Comparison of ENCODE assay signal across 8 cellular contexts in genomic region chr20:5120189-5120484, GRCh38. TPM values are rescaled to one million over a fixed set of nuclear protein-coding genes. Genes with fewer than 3 reads are reported as not detected.
A peak's percentile ranks its signal among the peaks of the same experiment; 100 is the strongest.
DNase-seq lines count a peak whose midpoint lies in the region; ATAC-seq and TF ChIP-seq lines count a peak whose summit lies in the region.

No MANE protein-coding gene starts in this region.

- no peak for TF ChIP-seq POLR2A in right lobe of liver (IDR thresholded peaks at IDR 0.05)

- H3K4me3 Mint-ChIP-seq in activated T-cell treated with anti-CD3 and anti-CD28 coated beads, Interleukin-2, amount 50 U/mL, for 4 hours: peak overlapping the region; percentile 95

- H3K27me3 ChIP-seq in ascending aorta (no peaks in the 10 kb centered on the region), right lobe of liver (no peaks in the 10 kb centered on the region), tibial artery (no peaks in the 10 kb centered on the region)

- intact Hi-C loops in ascending aorta (cut with DNase I) (loop anchor here (1.0 kb wide), 1 partner anchor 15 kb away; no protein-coding TSS in a partner anchor), right lobe of liver (cut with DNase I) (no loop called here), tibial artery (cut with DNase I; ENCODE audit: low total_unique reads) (no loop called here)

- H3K27me3 Mint-ChIP-seq in activated T-cell treated with anti-CD3 and anti-CD28 coated beads, Interleukin-2, amount 50 U/mL, for 4 hours (ENCODE audit: low read depth): no peaks in the 10 kb centered on the region

- DNase-seq in activated T-cell treated with anti-CD3 and anti-CD28 coated beads, Interleukin-2, amount 50 U/mL, for 4 hours: no peak
- DNase-seq in activated T-cell treated with anti-CD3 and anti-CD28 coated beads, Interleukin-2, amount 50 U/mL, for 1 hour: no peak
- DNase-seq in ascending aorta (ENCODE audit: low spot score in 2 of 2): no peak
- DNase-seq in right lobe of liver: no peak
- DNase-seq in tibial artery: no peak
- no peak for DNase-seq in SW 1271 (lab: John Stamatoyannopoulos, UW)
- no peak for DNase-seq in amniotic stem cell (lab: John Stamatoyannopoulos, UW)

- ATAC-seq in activated T-cell treated with anti-CD3 and anti-CD28 coated beads, Interleukin-2, amount 50 U/mL, for 4 hours: no peak
- ATAC-seq in right lobe of liver (no peak), GM18858 (IDR thresholded peaks at IDR 0.05; ENCODE audit: unreplicated experiment) (no peak)

- H3K9me3 ChIP-seq in ascending aorta: no peaks in the 10 kb centered on the region
- no peaks in the 10 kb centered on the region for H3K9me3 ChIP-seq in right lobe of liver
- no peaks in the 10 kb centered on the region for H3K9me3 ChIP-seq in tibial artery

- WGBS in right lobe of liver (ENCODE audit: insufficient coverage, low coverage, low lambda C conversion rate, missing lambda C conversion rate): 3% methylated on average over 6 of the region's 10 CpGs

- peak overlapping the region; percentile 88 to 98 for H3K4me3 ChIP-seq in ascending aorta
- H3K4me3 ChIP-seq in right lobe of liver: peak overlapping the region; percentile 72 to 87 (median 81)
- peak overlapping the region; percentile 73 to 94 for H3K4me3 ChIP-seq in tibial artery

- H3K9me3 Mint-ChIP-seq in activated T-cell treated with anti-CD3 and anti-CD28 coated beads, Interleukin-2, amount 50 U/mL, for 4 hours: no peaks in the 10 kb centered on the region

- peaks cover 24% of the 10 kb centered on the region for H3K36me3 Mint-ChIP-seq in activated T-cell treated with anti-CD3 and anti-CD28 coated beads, Interleukin-2, amount 50 U/mL, for 4 hours (ENCODE audit: insufficient read depth)

- peaks cover 25% of the 10 kb centered on the region for H3K4me1 Mint-ChIP-seq in activated T-cell treated with anti-CD3 and anti-CD28 coated beads, Interleukin-2, amount 50 U/mL, for 4 hours (ENCODE audit: low read depth)

- peaks cover 7 to 19% of the 10 kb centered on the region in 2 donors for H3K36me3 ChIP-seq in ascending aorta
- H3K36me3 ChIP-seq in right lobe of liver: peaks cover 0 to 24% (median 5%) of the 10 kb centered on the region in 4 donors
- H3K36me3 ChIP-seq in tibial artery: peaks cover 4 to 20% (median 11%) of the 10 kb centered on the region in 3 donors

- TF ChIP-seq CTCF in ascending aorta (IDR thresholded peaks at IDR 0.05): no peak
- no peak for TF ChIP-seq CTCF in right lobe of liver (IDR thresholded peaks at IDR 0.05)
- TF ChIP-seq CTCF in tibial artery (IDR thresholded peaks at IDR 0.05): peak in 1 of 2 experiments; percentile 1

- H3K4me1 ChIP-seq in ascending aorta: peaks cover 7 to 21% of the 10 kb centered on the region in 2 donors
- peaks cover 0 to 10% (median 5%) of the 10 kb centered on the region in 4 donors for H3K4me1 ChIP-seq in right lobe of liver
- peaks cover 0 to 18% (median 11%) of the 10 kb centered on the region in 4 donors for H3K4me1 ChIP-seq in tibial artery

- H3K27ac ChIP-seq in ascending aorta: peak overlapping the region; percentile 86 to 94
- peak overlapping the region; percentile 48 to 79 (median 67) for H3K27ac ChIP-seq in right lobe of liver
- H3K27ac ChIP-seq in tibial artery: peak overlapping the region; percentile 77 to 80

RNA-seq across cellular contexts. Expression of gene PCNA, which starts 0.4 kb away (rescaled TPM):
- 100 to 1,000 TPM; 368 to 469 (median 411) TPM for total RNA-seq in activated T-cell treated with anti-CD3 and anti-CD28 coated beads, Interleukin-2, amount 50 U/mL, for 4 hours
- total RNA-seq in ascending aorta (52.5 TPM), right lobe of liver (10 to 100 TPM; 14.8 to 56.1 (median 16.1) TPM)

RNA-seq across cellular contexts. Expression of gene CDS2, which starts 6.7 kb away (rescaled TPM):
- total RNA-seq in activated T-cell treated with anti-CD3 and anti-CD28 coated beads, Interleukin-2, amount 50 U/mL, for 4 hours: 10 to 100 TPM; 31.3 to 37.6 (median 35.3) TPM
- total RNA-seq in ascending aorta (41.4 TPM), right lobe of liver (10 to 100 TPM; 13.7 to 42.3 (median 31.6) TPM)

RNA-seq across cellular contexts. Expression of gene TMEM230, which starts 7.3 kb away (rescaled TPM):
- 10 to 100 TPM; 54.0 to 63.6 (median 59.7) TPM for total RNA-seq in activated T-cell treated with anti-CD3 and anti-CD28 coated beads, Interleukin-2, amount 50 U/mL, for 4 hours
- 114 TPM for total RNA-seq in ascending aorta
- 10 to 100 TPM; 60.5 to 88.1 (median 71.5) TPM for total RNA-seq in right lobe of liver
